Comparison of ENCODE assay signal across 9 cellular contexts in the genomic region with DNA sequence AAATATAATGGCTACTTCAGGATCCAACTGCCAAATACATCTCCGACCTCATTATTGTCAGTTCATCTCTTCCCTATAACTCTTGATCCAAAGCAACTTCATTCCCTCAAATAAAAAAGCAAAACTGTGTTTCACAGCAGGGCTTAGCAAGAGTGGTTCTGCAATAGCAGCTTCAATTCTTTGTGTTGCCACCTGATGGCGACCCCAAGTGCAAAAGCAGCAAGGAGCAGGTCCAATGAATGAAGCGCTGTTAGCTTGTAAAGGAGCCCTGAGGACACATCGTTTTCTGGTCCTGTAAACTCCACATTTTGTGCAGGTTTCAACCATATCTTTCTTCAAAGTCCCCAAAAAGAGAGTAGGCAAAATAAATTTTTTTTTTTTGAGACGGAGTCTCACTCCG. TPM values are rescaled to one million over a fixed set of nuclear protein-coding genes. Genes with fewer than 3 reads are reported as not detected.
A peak's percentile ranks its signal among the peaks of the same experiment; 100 is the strongest.
DNase-seq lines count a peak whose midpoint lies in the region; ATAC-seq and TF ChIP-seq lines count a peak whose summit lies in the region.
"Had no signal": no experiment of that assay in that cellular context is flagged by ENCODE, and none has a peak within 500 bp of the region (broad histone marks: within the 10 kb centered on the region; RNA-seq: fewer than 3 reads in every experiment).

No MANE protein-coding gene starts in this region.

- POLR2A ChIA-PET in activated CD4-positive, alpha-beta memory T cell treated with anti-CD3 and anti-CD28 coated beads, Interleukin-2, amount 10 ng/mL, durations not matched to agents 7 days and 5 days (lab: Charles Lee), result no interaction called here

- H3K27ac ChIP-seq in lower lobe of right lung, result no peak overlapping the region
- H3K27ac ChIP-seq: neutrophil had no signal

- DNase-seq in NCI-H748 (lab: John Stamatoyannopoulos, UW; ENCODE audit: unreplicated experiment) (peak; percentile 71), NCI-H748 treated with DMSO at 0.1 percent for 48 hours (lab: John Stamatoyannopoulos, UW) (no peak), NB4 (ENCODE audit: low read depth) (peak; percentile 60), myocyte (ENCODE audit: low read depth) (peak; percentile 46), lower lobe of right lung (no peak)
- DNase-seq in activated CD4-positive, alpha-beta memory T cell treated with anti-CD3 and anti-CD28 coated beads, Interleukin-2, amount 10 ng/mL, durations not matched to agents 7 days and 5 days, result peak; percentile 28
- DNase-seq in T-helper 2 cell treated with Interferon-gamma antibody and Interleukin-4, amounts not matched to agents 5 μg/mL and 100 μg/mL, for 36 hours (ENCODE audit: low spot score), result no peak

- peaks cover 5% of the 10 kb centered on the region for H3K36me3 ChIP-seq in lower lobe of right lung

- H3K9me3 ChIP-seq in lower lobe of right lung, result no peaks in the 10 kb centered on the region
- H3K9me3 ChIP-seq: neutrophil had no signal

- no peaks in the 10 kb centered on the region for H3K9me3 Mint-ChIP-seq in activated CD4-positive, alpha-beta memory T cell treated with anti-CD3 and anti-CD28 coated beads, Interleukin-2, amount 10 ng/mL, durations not matched to agents 7 days and 5 days
- peaks cover 4% of the 10 kb centered on the region for H3K9me3 Mint-ChIP-seq in T-helper 2 cell treated with Interferon-gamma antibody and Interleukin-4, amounts not matched to agents 5 μg/mL and 100 μg/mL, for 36 hours

- intact Hi-C loops in lower lobe of right lung (cut with DNase I), result no loop called here

- TF ChIP-seq CTCF in NB4 (IDR thresholded peaks at IDR 0.05; ENCODE audit: low read depth, low read length), result peak; percentile 55
- TF ChIP-seq CTCF in lower lobe of right lung (IDR thresholded peaks at IDR 0.05), result no peak

- H3K36me3 Mint-ChIP-seq in activated CD4-positive, alpha-beta memory T cell treated with anti-CD3 and anti-CD28 coated beads, Interleukin-2, amount 10 ng/mL, durations not matched to agents 7 days and 5 days (ENCODE audit: low read depth), result peaks cover 17% of the 10 kb centered on the region
- peaks cover 25% of the 10 kb centered on the region for H3K36me3 Mint-ChIP-seq in T-helper 2 cell treated with Interferon-gamma antibody and Interleukin-4, amounts not matched to agents 5 μg/mL and 100 μg/mL, for 36 hours (ENCODE audit: low read depth)

- no peaks in the 10 kb centered on the region for H3K27me3 Mint-ChIP-seq in activated CD4-positive, alpha-beta memory T cell treated with anti-CD3 and anti-CD28 coated beads, Interleukin-2, amount 10 ng/mL, durations not matched to agents 7 days and 5 days
- H3K27me3 Mint-ChIP-seq in T-helper 2 cell treated with Interferon-gamma antibody and Interleukin-4, amounts not matched to agents 5 μg/mL and 100 μg/mL, for 36 hours (ENCODE audit: low read depth), result no peaks in the 10 kb centered on the region

- no peaks in the 10 kb centered on the region for H3K4me1 ChIP-seq in lower lobe of right lung

- H3K4me3 ChIP-seq in NB4 (ENCODE audit: low read depth, low read length) (no peak overlapping the region), lower lobe of right lung (no peak overlapping the region)

- CTCF ChIA-PET in activated CD4-positive, alpha-beta memory T cell treated with anti-CD3 and anti-CD28 coated beads, Interleukin-2, amount 10 ng/mL, durations not matched to agents 7 days and 5 days (lab: Charles Lee), result interaction anchor here (0.6 to 3.5 kb wide), 20 partner anchors 9 to 370 kb away, joined by 3 to 26 read pairs (median 4); a partner anchor contains a TSS

- ATAC-seq in GM21825 (IDR thresholded peaks at IDR 0.05; ENCODE audit: unreplicated experiment) (no peak), lower lobe of right lung (no peak)

- no peak for TF ChIP-seq POLR2A in NB4 (IDR thresholded peaks at IDR 0.05; ENCODE audit: extremely low read depth, insufficient read length)

- no peak overlapping the region for H3K4me3 Mint-ChIP-seq in activated CD4-positive, alpha-beta memory T cell treated with anti-CD3 and anti-CD28 coated beads, Interleukin-2, amount 10 ng/mL, durations not matched to agents 7 days and 5 days
- H3K4me3 Mint-ChIP-seq in T-helper 2 cell treated with Interferon-gamma antibody and Interleukin-4, amounts not matched to agents 5 μg/mL and 100 μg/mL, for 36 hours, result no peak overlapping the region

- H3K4me1 Mint-ChIP-seq in activated CD4-positive, alpha-beta memory T cell treated with anti-CD3 and anti-CD28 coated beads, Interleukin-2, amount 10 ng/mL, durations not matched to agents 7 days and 5 days, result peaks cover 30% of the 10 kb centered on the region
- peaks cover 43% of the 10 kb centered on the region for H3K4me1 Mint-ChIP-seq in T-helper 2 cell treated with Interferon-gamma antibody and Interleukin-4, amounts not matched to agents 5 μg/mL and 100 μg/mL, for 36 hours (ENCODE audit: low read depth)

- H3K27me3 ChIP-seq in lower lobe of right lung (ENCODE audit: low read depth), result no peaks in the 10 kb centered on the region
- H3K27me3 ChIP-seq: neutrophil had no signal

- H3K27ac Mint-ChIP-seq in activated CD4-positive, alpha-beta memory T cell treated with anti-CD3 and anti-CD28 coated beads, Interleukin-2, amount 10 ng/mL, durations not matched to agents 7 days and 5 days, result no peak overlapping the region
- no peak overlapping the region for H3K27ac Mint-ChIP-seq in T-helper 2 cell treated with Interferon-gamma antibody and Interleukin-4, amounts not matched to agents 5 μg/mL and 100 μg/mL, for 36 hours

RNA-seq across cellular contexts. Expression of a gene that starts 19.6 kb away (rescaled TPM):
- total RNA-seq in activated CD4-positive, alpha-beta memory T cell treated with anti-CD3 and anti-CD28 coated beads, Interleukin-2, amount 10 ng/mL, durations not matched to agents 7 days and 5 days, result 1 to 10 TPM; 5.8 to 7.7 TPM
- 13.5 and 13.6 TPM in 2 replicates for total RNA-seq in myocyte
- polyA plus RNA-seq in myocyte (2012), result 8.5 TPM
- total RNA-seq in lower lobe of right lung, result 4.1 TPM

RNA-seq across cellular contexts. Expression of a gene that starts 19.7 kb away (rescaled TPM):
- 10 to 100 TPM; 11.6 to 12.2 TPM for total RNA-seq in activated CD4-positive, alpha-beta memory T cell treated with anti-CD3 and anti-CD28 coated beads, Interleukin-2, amount 10 ng/mL, durations not matched to agents 7 days and 5 days
- 13.1 and 13.4 TPM in 2 replicates for total RNA-seq in myocyte
- polyA plus RNA-seq in myocyte (2012), result 6.0 TPM
- 10.7 TPM for total RNA-seq in lower lobe of right lung

Comparison
In these comparisons a context has a peak if more than half of its experiments do, and no peak if none do; other contexts are left out.
1. DNase-seq: peak in NCI-H748 (single experiment), NB4 (single experiment), activated CD4-positive, alpha-beta memory T cell treated with anti-CD3 and anti-CD28 coated beads, Interleukin-2, amount 10 ng/mL, durations not matched to agents 7 days and 5 days (single experiment) and myocyte (single experiment); none in NCI-H748 treated with DMSO at 0.1 percent for 48 hours (single experiment), T-helper 2 cell treated with Interferon-gamma antibody and Interleukin-4, amounts not matched to agents 5 μg/mL and 100 μg/mL, for 36 hours (single experiment) and lower lobe of right lung (single experiment).